17 cellular contexts compared by ENCODE assay signal in the genomic region with DNA sequence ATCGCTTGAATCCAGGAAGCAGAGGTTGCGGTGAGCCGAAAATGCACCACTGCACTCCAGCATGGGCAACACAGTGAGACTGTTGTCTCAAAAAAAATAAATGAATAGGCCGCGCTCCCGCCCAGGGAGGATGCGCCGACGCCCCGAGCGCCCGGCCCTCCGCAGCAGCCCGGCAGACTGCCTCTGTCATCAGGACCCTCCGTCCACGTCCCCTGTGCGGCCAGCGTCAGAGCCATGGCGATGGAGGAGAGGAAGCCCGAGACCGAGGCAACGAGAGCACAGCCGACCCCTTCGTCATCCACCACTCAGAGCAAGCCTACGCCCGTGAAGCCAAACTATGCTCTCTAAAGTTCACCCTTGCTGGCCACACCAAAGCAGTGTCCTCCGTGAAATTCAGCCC. TPM values are rescaled to one million over a fixed set of nuclear protein-coding genes. Genes with fewer than 3 reads are reported as not detected.
A peak's percentile ranks its signal among the peaks of the same experiment; 100 is the strongest.
DNase-seq lines count a peak whose midpoint lies in the region; TF ChIP-seq lines count a peak whose summit lies in the region.
"Had no signal": no experiment of that assay in that cellular context is flagged by ENCODE, and none has a peak within 500 bp of the region (broad histone marks: within the 10 kb centered on the region; RNA-seq: fewer than 3 reads in every experiment).

No MANE protein-coding gene starts in this region.

- no peak overlapping the region for H2AK5ac ChIP-seq in neuronal stem cell (ENCODE audit: low read depth, low read length)

- H3K4me1 Mint-ChIP-seq in dendritic cell treated with granulocyte-macrophage colony-stimulating factor and Interleukin-4, amounts not matched to agents 40 ng/mL and 50 ng/mL, for 4 days (ENCODE audit: low read depth): peaks cover 26% of the 10 kb centered on the region
- H3K4me1 Mint-ChIP-seq: CD4-positive, alpha-beta memory T cell; IgD-negative memory B cell had no signal

- peak overlapping the region; percentile 91 for H3K27ac Mint-ChIP-seq in dendritic cell treated with granulocyte-macrophage colony-stimulating factor and Interleukin-4, amounts not matched to agents 40 ng/mL and 50 ng/mL, for 4 days
- H3K27ac Mint-ChIP-seq: CD4-positive, alpha-beta memory T cell; HFFc6; IgD-negative memory B cell had no signal

- no peak overlapping the region for H2BK120ac ChIP-seq in neuronal stem cell (ENCODE audit: low read depth, low read length)

- intact Hi-C loops in cardiac septum (cut with DNase I): no loop called here
- intact Hi-C loops in dendritic cell treated with granulocyte-macrophage colony-stimulating factor and Interleukin-4, amounts not matched to agents 40 ng/mL and 50 ng/mL, for 4 days (cut with micrococcal nuclease): no loop called here
- intact Hi-C loops in lower leg skin (cut with DNase I; ENCODE audit: low total_unique reads): no loop called here
- intact Hi-C loops in esophagus squamous epithelium (cut with DNase I): no loop called here

- H3K4ac ChIP-seq in neuronal stem cell (ENCODE audit: low read length): no peak overlapping the region

- H3K27ac ChIP-seq in right atrium auricular region (no peak overlapping the region), neuronal stem cell (replicated peaks; ENCODE audit: low read length) (no peak overlapping the region), esophagus squamous epithelium (no peak overlapping the region)
- H3K27ac ChIP-seq: 22Rv1, A549, C4-2B had no signal

- no peaks in the 10 kb centered on the region for H3K27me3 ChIP-seq in right atrium auricular region
- no peaks in the 10 kb centered on the region for H3K27me3 ChIP-seq in neuronal stem cell (ENCODE audit: control insufficient read depth in 3 of 3, insufficient read depth in 3 of 3, low read depth in 1 of 3, low read length in 3 of 3)
- no peaks in the 10 kb centered on the region for H3K27me3 ChIP-seq in esophagus squamous epithelium

- H3K9me3 Mint-ChIP-seq in dendritic cell treated with granulocyte-macrophage colony-stimulating factor and Interleukin-4, amounts not matched to agents 40 ng/mL and 50 ng/mL, for 4 days: no peaks in the 10 kb centered on the region

- WGBS in neuronal stem cell (ENCODE audit: extremely low coverage in 2 of 2, insufficient read length in 2 of 2, insufficient replicate concordance in 1 of 2), 2 donors: no CpG with 5 or more reads among the region's 27 CpGs
- 95 to 97% methylated on average over 22 to 27 of the region's 27 CpGs for WGBS in lower leg skin, 2 donors
- WGBS in esophagus squamous epithelium, 2 donors: 92 to 97% methylated on average over 14 to 18 of the region's 27 CpGs

- no peaks in the 10 kb centered on the region for H3K27me3 Mint-ChIP-seq in dendritic cell treated with granulocyte-macrophage colony-stimulating factor and Interleukin-4, amounts not matched to agents 40 ng/mL and 50 ng/mL, for 4 days
- H3K27me3 Mint-ChIP-seq: CD4-positive, alpha-beta memory T cell; IgD-negative memory B cell had no signal

- no peak overlapping the region for H3K4me3 Mint-ChIP-seq in dendritic cell treated with granulocyte-macrophage colony-stimulating factor and Interleukin-4, amounts not matched to agents 40 ng/mL and 50 ng/mL, for 4 days
- H3K4me3 Mint-ChIP-seq: CD4-positive, alpha-beta memory T cell; HFFc6; IgD-negative memory B cell had no signal

- no peak overlapping the region for H4K91ac ChIP-seq in neuronal stem cell (ENCODE audit: low read depth, low read length, poor library complexity)

- H3K4me1 ChIP-seq in right atrium auricular region (no peaks in the 10 kb centered on the region), neuronal stem cell (ENCODE audit: control insufficient read depth in 2 of 2, insufficient read depth in 1 of 2, low read depth in 1 of 2, low read length in 2 of 2) (no peaks in the 10 kb centered on the region), esophagus squamous epithelium (no peaks in the 10 kb centered on the region)
- H3K4me1 ChIP-seq: A549 had no signal

- TF ChIP-seq POLR2A in lower leg skin (IDR thresholded peaks at IDR 0.05) (no peak), esophagus squamous epithelium (IDR thresholded peaks at IDR 0.05) (no peak)

- H2BK5ac ChIP-seq in neuronal stem cell (ENCODE audit: low read length): no peak overlapping the region

- no peaks in the 10 kb centered on the region for H3K79me1 ChIP-seq in neuronal stem cell (ENCODE audit: low read depth, low read length)

- no peaks in the 10 kb centered on the region for H3K36me3 ChIP-seq in right atrium auricular region
- peaks cover 0 to 22% of the 10 kb centered on the region in 2 donors for H3K36me3 ChIP-seq in neuronal stem cell (replicated peaks in 1 of 2; ENCODE audit: control insufficient read depth in 2 of 2, insufficient read depth in 2 of 2, low read length in 2 of 2)
- H3K36me3 ChIP-seq in esophagus squamous epithelium: peaks cover 0 to 31% (median 0%) of the 10 kb centered on the region in 3 donors

- no peak overlapping the region for H2BK12ac ChIP-seq in neuronal stem cell (ENCODE audit: low read length)

- H4K8ac ChIP-seq in neuronal stem cell (ENCODE audit: low read depth, low read length): no peak overlapping the region

- no peak overlapping the region for H3K9ac ChIP-seq in neuronal stem cell (ENCODE audit: low read depth, low read length, poor library complexity)

- peak overlapping the region; percentile 35 for H3K18ac ChIP-seq in neuronal stem cell (ENCODE audit: low read length)

- peak overlapping the region; percentile 47 for H3K23ac ChIP-seq in neuronal stem cell (ENCODE audit: low read depth, low read length, poor library complexity)

- no peak overlapping the region for H3K4me3 ChIP-seq in right atrium auricular region
- no peak overlapping the region for H3K4me3 ChIP-seq in neuronal stem cell (ENCODE audit: low read length in 2 of 2)
- H3K4me3 ChIP-seq in lower leg skin (ENCODE audit: low read depth, poor library complexity, severe bottlenecking): no peak overlapping the region
- no peak overlapping the region for H3K4me3 ChIP-seq in esophagus squamous epithelium
- H3K4me3 ChIP-seq: A549 had no signal

- H3K9me3 ChIP-seq in right atrium auricular region: no peaks in the 10 kb centered on the region
- peaks cover 0 to 4% of the 10 kb centered on the region in 2 donors for H3K9me3 ChIP-seq in neuronal stem cell (replicated peaks in 1 of 2; ENCODE audit: control insufficient read depth in 2 of 2, insufficient read depth in 1 of 2, low read depth in 1 of 2, low read length in 2 of 2)
- H3K9me3 ChIP-seq in esophagus squamous epithelium: peaks cover 0 to 11% (median 10%) of the 10 kb centered on the region in 3 donors

- no peak overlapping the region for H2AFZ ChIP-seq in neuronal stem cell (ENCODE audit: low read length)

- TF ChIP-seq CTCF in right atrium auricular region (IDR thresholded peaks at IDR 0.05) (no peak), lower leg skin (IDR thresholded peaks at IDR 0.05) (no peak), esophagus squamous epithelium (IDR thresholded peaks at IDR 0.05) (no peak)

- H3K36me3 Mint-ChIP-seq in dendritic cell treated with granulocyte-macrophage colony-stimulating factor and Interleukin-4, amounts not matched to agents 40 ng/mL and 50 ng/mL, for 4 days (ENCODE audit: low read depth): peaks cover 24% of the 10 kb centered on the region
- H3K36me3 Mint-ChIP-seq: IgD-negative memory B cell had no signal

- peak; percentile 50 for DNase-seq in right atrium auricular region (ENCODE audit: low spot score)
- DNase-seq in cardiac septum (ENCODE audit: low spot score): no peak
- no peak for DNase-seq in neuronal stem cell (ENCODE audit: low spot score)
- no peak for DNase-seq in lower leg skin (ENCODE audit: low spot score in 2 of 2)
- DNase-seq in esophagus squamous epithelium (lab: John Stamatoyannopoulos, UW): no peak
- no peak for DNase-seq in activated effector memory CD4-positive, alpha-beta T cell treated with Interleukin-2 at 50 U/mL for 16 hours
- DNase-seq: AML-193; CD4-positive, alpha-beta memory T cell; DMS153; DMS79; GDM1; HFFc6 had no signal

- no peak overlapping the region for H3K14ac ChIP-seq in neuronal stem cell (ENCODE audit: low read length)

- no peak overlapping the region for H3K4me2 ChIP-seq in neuronal stem cell (ENCODE audit: insufficient read depth, low read length, poor library complexity, severe bottlenecking)
- H3K4me2 ChIP-seq: A549 had no signal

- H2BK15ac ChIP-seq in neuronal stem cell (ENCODE audit: low read length): no peak overlapping the region

RNA-seq across cellular contexts. Expression of a gene that starts 21.4 kb away (rescaled TPM):
- 10 to 100 TPM in 1 of 2 donors, 1 to 10 TPM in 1; 6.9 to 18.7 TPM for total RNA-seq in right atrium auricular region
- 15.2 TPM for total RNA-seq in cardiac septum
- 13.2 TPM for polyA plus RNA-seq in neuronal stem cell (2013, experiment 1 of 2)
- polyA plus RNA-seq in neuronal stem cell (2013, experiment 2 of 2): 12.9 TPM
- total RNA-seq in lower leg skin: 10 to 100 TPM; 10.1 to 18.5 (median 12.4) TPM
- 10 to 100 TPM in 3 of 4 donors, 1 to 10 TPM in 1; 9.1 to 17.8 (median 13.1) TPM for total RNA-seq in esophagus squamous epithelium

RNA-seq across cellular contexts. Expression of a gene that starts 21.5 kb away (rescaled TPM):
- total RNA-seq in right atrium auricular region: 1,000 to 10,000 TPM; 2,057 to 2,637 TPM
- 532 TPM for total RNA-seq in cardiac septum
- 2,920 TPM for polyA plus RNA-seq in neuronal stem cell (2013, experiment 1 of 2)
- polyA plus RNA-seq in neuronal stem cell (2013, experiment 2 of 2): 2,926 TPM
- total RNA-seq in lower leg skin: 1,000 to 10,000 TPM; 2,484 to 4,074 (median 3,563) TPM
- total RNA-seq in esophagus squamous epithelium: 1,000 to 10,000 TPM; 2,242 to 7,905 (median 4,182) TPM

RNA-seq across cellular contexts. Expression of a gene that starts 47.0 kb away (rescaled TPM):
- total RNA-seq in right atrium auricular region: 10 to 100 TPM; 12.2 to 34.7 TPM
- total RNA-seq in cardiac septum: 18.1 TPM
- polyA plus RNA-seq in neuronal stem cell (2013, experiment 1 of 2): 59.5 TPM
- polyA plus RNA-seq in neuronal stem cell (2013, experiment 2 of 2): 63.4 TPM
- 10 to 100 TPM; 20.2 to 29.4 (median 24.3) TPM for total RNA-seq in lower leg skin
- total RNA-seq in esophagus squamous epithelium: 100 to 1,000 TPM in 2 of 4 donors, 10 to 100 TPM in 2; 55.2 to 188 (median 98.0) TPM
